In genomic region chr21:30146558-30147282, GRCh38 we compare ENCODE assay signal across 25 cellular contexts. TPM values are rescaled to one million over a fixed set of nuclear protein-coding genes. Genes with fewer than 3 reads are reported as not detected.
A peak's percentile ranks its signal among the peaks of the same experiment; 100 is the strongest.
DNase-seq lines count a peak whose midpoint lies in the region; ATAC-seq, FAIRE-seq and TF ChIP-seq lines count a peak whose summit lies in the region.
"Had no signal": no experiment of that assay in that cellular context is flagged by ENCODE, and none has a peak within 500 bp of the region (broad histone marks: within the 10 kb centered on the region; RNA-seq: fewer than 3 reads in every experiment).

No MANE protein-coding gene starts in this region.

- no peaks in the 10 kb centered on the region for H3K4me1 Mint-ChIP-seq in CD8-positive, alpha-beta memory T cell
- H3K4me1 Mint-ChIP-seq: activated naive CD8-positive, alpha-beta T cell treated with anti-CD3 and anti-CD28 coated beads, Interleukin-2, amount 10 ng/mL, durations not matched to agents 7 days and 5 days had no signal

- H3K27me3 ChIP-seq in K562 (ENCODE audit: control insufficient read depth in 2 of 2, insufficient read depth in 2 of 2, low read length in 2 of 2), result no peaks in the 10 kb centered on the region
- no peaks in the 10 kb centered on the region for H3K27me3 ChIP-seq in SJCRH30
- H3K27me3 ChIP-seq in CD8-positive, alpha-beta memory T cell (ENCODE audit: insufficient read depth, low read length, poor library complexity, severe bottlenecking), result no peaks in the 10 kb centered on the region
- H3K27me3 ChIP-seq: brain microvascular endothelial cell, neutrophil, SJSA1, thyroid gland had no signal

- H3K4me3 ChIP-seq in K562 (no peak overlapping the region), SJCRH30 (no peak overlapping the region)
- H3K4me3 ChIP-seq in CD8-positive, alpha-beta memory T cell (ENCODE audit: low read length), result no peak overlapping the region
- H3K4me3 ChIP-seq: left ventricle myocardium inferior, SJSA1, thyroid gland had no signal

- no peak for TF ChIP-seq POLR2A in K562 (conservative IDR thresholded peaks at IDR 0.05)

- no peaks in the 10 kb centered on the region for H3K9me3 ChIP-seq in K562 (replicated peaks; ENCODE audit: control insufficient read depth, insufficient read depth, low read depth, low read length)
- no peaks in the 10 kb centered on the region; the same call in 1 of the 2 replicates for H3K9me3 ChIP-seq in SJCRH30 (replicated peaks)
- no peaks in the 10 kb centered on the region for H3K9me3 ChIP-seq in CD8-positive, alpha-beta memory T cell (ENCODE audit: low read length)
- H3K9me3 ChIP-seq: left ventricle myocardium inferior, neutrophil, SJSA1, thyroid gland had no signal

- TF ChIP-seq CTCF in C4-2B (conservative IDR thresholded peaks at IDR 0.05) (no peak), K562 (IDR thresholded peaks at IDR 0.05 in 2 of 3, conservative IDR thresholded peaks at IDR 0.05 in 1 of 3; ENCODE audit: insufficient read depth in 2 of 3, low read depth in 1 of 3, low read length in 3 of 3) (no peak)

- POLR2A ChIA-PET in K562 (lab: Yijun Ruan, JAX), result no interaction called here
- POLR2A ChIA-PET in CD8-positive, alpha-beta memory T cell (lab: Charles Lee), result no interaction called here

- no peaks in the 10 kb centered on the region for H4K20me1 ChIP-seq in K562 (replicated peaks; ENCODE audit: control insufficient read depth, insufficient read depth, low read length)

- no TSS peak for BruUV-seq in K562 (replicated peaks; lab: Mats Ljungman, UMichigan)

- H3K9me3 Mint-ChIP-seq in CD8-positive, alpha-beta memory T cell, result peaks cover under 1 to 8% (median 3%) of the 10 kb centered on the region in 5 donors
- H3K9me3 Mint-ChIP-seq: activated naive CD8-positive, alpha-beta T cell treated with anti-CD3 and anti-CD28 coated beads, Interleukin-2, amount 10 ng/mL, durations not matched to agents 7 days and 5 days; activated T-cell treated with anti-CD3 and anti-CD28 coated beads, Interleukin-2, amount 50 U/mL, for 72 hours had no signal

- no peak overlapping the region for H2AFZ ChIP-seq in K562 (ENCODE audit: low read depth, low read length)

- no peaks in the 10 kb centered on the region for H3K9me1 ChIP-seq in K562 (ENCODE audit: control insufficient read depth, insufficient read depth, low read length)

- CTCF ChIA-PET in K562 (lab: Yijun Ruan, JAX; ENCODE audit: low intra/inter-chr PET ratio), result no interaction called here
- CTCF ChIA-PET in CD8-positive, alpha-beta memory T cell (lab: Charles Lee), result no interaction called here

- H3K9ac ChIP-seq in K562 (ENCODE audit: insufficient read depth in 1 of 2, low read depth in 2 of 2, low read length in 2 of 2), result no peak overlapping the region
- H3K9ac ChIP-seq: KMS-11 had no signal

- no peaks in the 10 kb centered on the region for H3K36me3 Mint-ChIP-seq in CD8-positive, alpha-beta memory T cell
- H3K36me3 Mint-ChIP-seq: activated naive CD8-positive, alpha-beta T cell treated with anti-CD3 and anti-CD28 coated beads, Interleukin-2, amount 10 ng/mL, durations not matched to agents 7 days and 5 days had no signal

- in situ Hi-C loops in K562 (cut with MboI), result no loop called here

- peak overlapping the region; percentile 84 for H3K27ac ChIP-seq in C4-2B
- no peak overlapping the region for H3K27ac ChIP-seq in K562 (ENCODE audit: extremely low read depth, low read depth, low read length)
- no peak overlapping the region for H3K27ac ChIP-seq in SJCRH30
- no peak overlapping the region for H3K27ac ChIP-seq in CD8-positive, alpha-beta memory T cell (ENCODE audit: low read depth, low read length)
- H3K27ac ChIP-seq: brain microvascular endothelial cell, KMS-11, left ventricle myocardium inferior, neutrophil, SJSA1, thyroid gland had no signal

- H3K4me2 ChIP-seq in K562 (ENCODE audit: insufficient read depth, low read length), result no peak overlapping the region
- H3K4me2 ChIP-seq: KMS-11 had no signal

- no peak for ATAC-seq in K562
- ATAC-seq in Right ventricle myocardium superior (ENCODE audit: poor library complexity), result no peak
- ATAC-seq: activated T-cell treated with anti-CD3 and anti-CD28 coated beads, Interleukin-2, amount 50 U/mL, for 72 hours had no signal

- H3K27me3 Mint-ChIP-seq in CD8-positive, alpha-beta memory T cell, result no peaks in the 10 kb centered on the region
- H3K27me3 Mint-ChIP-seq: activated naive CD8-positive, alpha-beta T cell treated with anti-CD3 and anti-CD28 coated beads, Interleukin-2, amount 10 ng/mL, durations not matched to agents 7 days and 5 days; CD4-positive, alpha-beta T cell; dendritic cell treated with granulocyte-macrophage colony-stimulating factor and Interleukin-4, amounts not matched to agents 40 ng/mL and 50 ng/mL, for 4 days had no signal

- H3K79me2 ChIP-seq in K562 (ENCODE audit: control insufficient read depth, insufficient read depth, low read length), result no peaks in the 10 kb centered on the region

- intact Hi-C loops in K562 (cut with micrococcal nuclease) (no loop called here), Right ventricle myocardium superior (cut with DNase I) (no loop called here)

- H3K4me1 ChIP-seq in K562 (replicated peaks in 1 of 2; ENCODE audit: control insufficient read depth in 2 of 2, insufficient read depth in 2 of 2, low read length in 2 of 2) (no peaks in the 10 kb centered on the region), SJCRH30 (no peaks in the 10 kb centered on the region)
- H3K4me1 ChIP-seq in CD8-positive, alpha-beta memory T cell (ENCODE audit: insufficient read depth, low read length), result no peaks in the 10 kb centered on the region
- H3K4me1 ChIP-seq: left ventricle myocardium inferior, SJSA1, thyroid gland had no signal

- FAIRE-seq in K562 (lab: Jason Lieb, UNC), result no peak
- FAIRE-seq: H1 had no signal

- TF ChIP-seq RAD21 in K562 (CRISPR knock-in tag; conservative IDR thresholded peaks at IDR 0.05 in 1 of 2, IDR thresholded peaks at IDR 0.05 in 1 of 2), result no peak

- H3K27ac Mint-ChIP-seq in CD8-positive, alpha-beta memory T cell, result no peak overlapping the region
- H3K27ac Mint-ChIP-seq: activated naive CD8-positive, alpha-beta T cell treated with anti-CD3 and anti-CD28 coated beads, Interleukin-2, amount 10 ng/mL, durations not matched to agents 7 days and 5 days; activated T-cell treated with anti-CD3 and anti-CD28 coated beads, Interleukin-2, amount 50 U/mL, for 72 hours; CD4-positive, alpha-beta T cell; dendritic cell treated with granulocyte-macrophage colony-stimulating factor and Interleukin-4, amounts not matched to agents 40 ng/mL and 50 ng/mL, for 4 days; T-helper 2 cell treated with Interferon-gamma antibody and Interleukin-4, amounts not matched to agents 5 μg/mL and 100 μg/mL, for 36 hours had no signal

- DNase-seq in M059J (ENCODE audit: low read depth) (peak; percentile 18), K562 (ENCODE audit: extremely low read depth in 1 of 4, low spot score in 3 of 4) (no peak), left kidney (ENCODE audit: low read depth, low spot score) (peak; percentile 43), Right ventricle myocardium superior (no peak), NCI-H2029 treated with DMSO at 0.1 percent for 48 hours (lab: John Stamatoyannopoulos, UW) (no peak), SJCRH30 (no peak)
- no peak for DNase-seq in CD8-positive, alpha-beta memory T cell
- DNase-seq: activated naive CD8-positive, alpha-beta T cell treated with anti-CD3 and anti-CD28 coated beads, Interleukin-2, amount 10 ng/mL, durations not matched to agents 7 days and 5 days; activated T-cell treated with anti-CD3 and anti-CD28 coated beads, Interleukin-2, amount 50 U/mL, for 72 hours; brain microvascular endothelial cell; CD4-positive, alpha-beta T cell; DND-41; left ventricle myocardium inferior; NCI-H1436; NCI-H345; retina; thyroid gland had no signal

- H3K4me3 Mint-ChIP-seq in CD8-positive, alpha-beta memory T cell, result no peak overlapping the region
- H3K4me3 Mint-ChIP-seq: activated naive CD8-positive, alpha-beta T cell treated with anti-CD3 and anti-CD28 coated beads, Interleukin-2, amount 10 ng/mL, durations not matched to agents 7 days and 5 days; activated T-cell treated with anti-CD3 and anti-CD28 coated beads, Interleukin-2, amount 50 U/mL, for 72 hours; CD4-positive, alpha-beta T cell; dendritic cell treated with granulocyte-macrophage colony-stimulating factor and Interleukin-4, amounts not matched to agents 40 ng/mL and 50 ng/mL, for 4 days; T-helper 2 cell treated with Interferon-gamma antibody and Interleukin-4, amounts not matched to agents 5 μg/mL and 100 μg/mL, for 36 hours had no signal

- 0% methylated on average over 16 of the region's 16 CpGs for WGBS in K562 (ENCODE audit: insufficient coverage, low coverage, missing lambda C conversion rate)

- TF ChIP-seq EP300 in K562 (IDR thresholded peaks at IDR 0.05; ENCODE audit: low read length), result no peak

- H3K36me3 ChIP-seq in K562 (ENCODE audit: control insufficient read depth, insufficient read depth, low read length), result no peaks in the 10 kb centered on the region
- no peaks in the 10 kb centered on the region for H3K36me3 ChIP-seq in SJCRH30
- no peaks in the 10 kb centered on the region for H3K36me3 ChIP-seq in CD8-positive, alpha-beta memory T cell (ENCODE audit: insufficient read depth, low read length)
- H3K36me3 ChIP-seq: brain microvascular endothelial cell, left ventricle myocardium inferior, neutrophil, SJSA1, thyroid gland had no signal

TF ChIP-seq in K562, 482 proteins besides CTCF, POLR2A, EP300 and RAD21 (continues in another document):
- 0 out of 2 replicates have a peak, but pooled peaks have one; percentile 39 for TF ChIP-seq SMAD4 (CRISPR knock-in tag; conservative IDR thresholded peaks at IDR 0.05)

RNA-seq across cellular contexts. Expression of gene CLDN17, which starts 19.9 kb away (rescaled TPM):
- total RNA-seq in M059J (2014; rRNA removed; shearing (Covaris generic)), result not detected in 2 replicates
- not detected in 2 replicates for total RNA-seq in K562 (2011; cell fraction: chromatin; rRNA removed; ENCODE audit: low replicate concordance)
- total RNA-seq in K562 (2011; cell fraction: nucleolus; rRNA removed), result not detected in 2 replicates
- total RNA-seq in K562 (2011; cell fraction: nucleoplasm; rRNA removed), result not detected in 2 replicates
- total RNA-seq in K562 (2014; rRNA removed) (not detected in 2 replicates), K562 (2014; rRNA removed; fragmentation: Illumina TruSeq; extraction: Trizol) (not detected in 2 replicates), K562 (2015; rRNA removed; fragmentation: Illumina TruSeq; extraction: Trizol) (not detected in 2 replicates), K562 (2021) (not detected in 2 replicates), Right ventricle myocardium superior (not detected)
- polyA plus RNA-seq in K562 (2011; rRNA removed) (not detected in 2 replicates), K562 (2014; fragmentation: Illumina TruSeq; extraction: Trizol) (not detected in 2 replicates), K562 (2014; fragmentation: Nextera tagmentation; extraction: Ambion mirVana) (not detected), K562 (2014; rRNA removed) (not detected in 2 replicates)
- polyA plus RNA-seq in K562 (2011; cell fraction: cytosol; rRNA removed), result not detected in 2 replicates
- not detected in 2 replicates for polyA plus RNA-seq in K562 (2011; cell fraction: nucleus; rRNA removed)
- polyA plus RNA-seq in K562 (2012), result not detected in 2 replicates
- polyA minus RNA-seq in K562 (2011; rRNA and poly(A)+ RNA removed), result not detected in 2 replicates
- not detected in 2 replicates for polyA minus RNA-seq in K562 (2011; cell fraction: cytosol; rRNA and poly(A)+ RNA removed)
- polyA minus RNA-seq in K562 (2011; cell fraction: nucleus; rRNA and poly(A)+ RNA removed), result not detected in 2 replicates
- total RNA-seq in SJCRH30 (2014; rRNA removed; shearing (Covaris generic)), result not detected in 2 replicates
- total RNA-seq in CD8-positive, alpha-beta memory T cell, result not detected
- not detected for polyA plus RNA-seq in CD8-positive, alpha-beta memory T cell
- total RNA-seq: activated naive CD8-positive, alpha-beta T cell treated with anti-CD3 and anti-CD28 coated beads, Interleukin-2, amount 10 ng/mL, durations not matched to agents 7 days and 5 days; activated T-cell treated with anti-CD3 and anti-CD28 coated beads, Interleukin-2, amount 50 U/mL, for 72 hours; CD4-positive, alpha-beta T cell; glomerular endothelial cell; H1; left ventricle myocardium inferior; SJSA1; thyroid gland had no signal
- polyA plus RNA-seq: H1 had no signal

Comparison
In these comparisons a context has a peak if more than half of its experiments do, and no peak if none do; other contexts are left out.
1. DNase-seq: peak in M059J (single experiment) and left kidney (single experiment); none in K562 (0 of 4), Right ventricle myocardium superior (single experiment), NCI-H2029 treated with DMSO at 0.1 percent for 48 hours (single experiment), SJCRH30 (0 of 2) and CD8-positive, alpha-beta memory T cell (0 of 5).